ENCODE assay signal across 8 cellular contexts in genomic region chr12:1605129-1606020, GRCh38. TPM values are rescaled to one million over a fixed set of nuclear protein-coding genes. Genes with fewer than 3 reads are reported as not detected.
A peak's percentile ranks its signal among the peaks of the same experiment; 100 is the strongest.
DNase-seq lines count a peak whose midpoint lies in the region; ATAC-seq and TF ChIP-seq lines count a peak whose summit lies in the region.

No MANE protein-coding gene starts in this region.

- H3K27ac ChIP-seq in SK-N-SH (ENCODE audit: low read depth in 2 of 2, low read length in 1 of 2) = peak overlapping the region; percentile 64 to 92
- H3K27ac ChIP-seq in adrenal gland = peak overlapping the region; percentile 81 to 97 (median 92)
- H3K27ac ChIP-seq in osteoblast (ENCODE audit: low read depth, low read length) = peak overlapping the region; percentile 87

- no peaks in the 10 kb centered on the region for H3K9me2 ChIP-seq in SK-N-SH

- under 1% methylated on average over 20 of the region's 22 CpGs for WGBS in SK-N-SH (ENCODE audit: low lambda C conversion rate)
- 0 to 2% (median 1%) methylated on average over 19 to 22 of the region's 22 CpGs for WGBS in adrenal gland, 4 donors

- H3K79me2 ChIP-seq in SK-N-SH (ENCODE audit: insufficient read depth) (peaks cover 84% of the 10 kb centered on the region), osteoblast (ENCODE audit: insufficient read depth, low read length) (peaks cover 89% of the 10 kb centered on the region)

- TF ChIP-seq CTCF in SK-N-SH (IDR thresholded peaks at IDR 0.05) = peak; percentile 80
- peak; percentile 69 to 90 (median 84) for TF ChIP-seq CTCF in adrenal gland (IDR thresholded peaks at IDR 0.05)
- peak; percentile 85 for TF ChIP-seq CTCF in osteoblast (IDR thresholded peaks at IDR 0.05; ENCODE audit: extremely low read depth, low read depth, low read length)

- H3K4me2 ChIP-seq in SK-N-SH (peak overlapping the region; percentile 94), osteoblast (ENCODE audit: insufficient read depth, low read length) (peak overlapping the region; percentile 87)

- peak overlapping the region; percentile 56 for H3K9ac ChIP-seq in SK-N-SH

- H4K20me1 ChIP-seq in SK-N-SH (ENCODE audit: insufficient read depth) (peaks cover 6% of the 10 kb centered on the region; the same call in 1 of the 2 replicates), osteoblast (ENCODE audit: insufficient read depth, low read length) (peaks cover 14% of the 10 kb centered on the region)

- POLR2A ChIA-PET in SK-N-SH (lab: Yijun Ruan, JAX) = interaction anchor here (1.0 to 1.1 kb wide), 2 partner anchors 24 to 488 kb away, joined by 3 to 5 read pairs; partner anchors contain the start of gene WNT5B

- CTCF ChIA-PET in SK-N-SH (lab: Yijun Ruan, JAX) = interaction anchor here (0.6 to 2.8 kb wide), 22 partner anchors 9 to 656 kb away, joined by 3 to 37 read pairs (median 5); partner anchors contain the start of genes FBXL14, RAD52 and WNT5B

- no peaks in the 10 kb centered on the region for H3K9me3 ChIP-seq in MG63
- no peaks in the 10 kb centered on the region for H3K9me3 ChIP-seq in SK-N-SH
- H3K9me3 ChIP-seq in adrenal gland (replicated peaks in 1 of 3) = no peaks in the 10 kb centered on the region
- H3K9me3 ChIP-seq in osteoblast (ENCODE audit: low read depth, low read length) = no peaks in the 10 kb centered on the region

- H3K27me3 ChIP-seq in MG63 = no peaks in the 10 kb centered on the region
- H3K27me3 ChIP-seq in SK-N-SH (ENCODE audit: insufficient read depth) = no peaks in the 10 kb centered on the region
- no peaks in the 10 kb centered on the region for H3K27me3 ChIP-seq in adrenal gland
- H3K27me3 ChIP-seq in osteoblast (ENCODE audit: insufficient read depth, low read length) = no peaks in the 10 kb centered on the region

- peak; percentile 85 for DNase-seq in DMS 273 (lab: John Stamatoyannopoulos, UW; ENCODE audit: unreplicated experiment)
- peak; percentile 77 for DNase-seq in MG63
- DNase-seq in SK-N-SH = peak; percentile 79
- DNase-seq in adrenal gland = peak; percentile 80 to 92 (median 85)
- DNase-seq in cardiac septum (ENCODE audit: low spot score) = peak; percentile 86
- no peak for DNase-seq in osteoblast (ENCODE audit: insufficient read length, low spot score, missing footprints)

- peaks cover 9 to 33% of the 10 kb centered on the region in 2 experiments; a peak in 3 of 4 replicates for H3K4me1 ChIP-seq in SK-N-SH (ENCODE audit: control insufficient read depth in 1 of 2, insufficient read depth in 2 of 2, low read depth in 1 of 2, low read length in 1 of 2)
- peaks cover 8 to 21% of the 10 kb centered on the region in 2 donors for H3K4me1 ChIP-seq in adrenal gland (replicated peaks in 1 of 2)
- H3K4me1 ChIP-seq in osteoblast (ENCODE audit: insufficient read depth, low read length) = peaks cover 55% of the 10 kb centered on the region

- intact Hi-C loops in adrenal gland (cut with DNase I) = no loop called here
- intact Hi-C loops in cardiac septum (cut with DNase I) = no loop called here

- ATAC-seq in GM21717 (IDR thresholded peaks at IDR 0.05; ENCODE audit: unreplicated experiment) = peak; percentile 38
- no peak for ATAC-seq in HG02970 (IDR thresholded peaks at IDR 0.05; ENCODE audit: low FRiP score, unreplicated experiment)

- H2AFZ ChIP-seq in SK-N-SH (ENCODE audit: low read depth) (peak overlapping the region; percentile 44), osteoblast (ENCODE audit: low read length) (peak overlapping the region; percentile 13)

- H3F3A ChIP-seq in SK-N-SH (replicated peaks; ENCODE audit: insufficient read depth) = peaks cover 35% of the 10 kb centered on the region

- 0 out of 4 replicates have a peak, but pooled peaks of 1 of the 2 experiments have one; percentile 27 for TF ChIP-seq EP300 in SK-N-SH (IDR thresholded peaks at IDR 0.05; ENCODE audit: borderline replicate concordance in 1 of 2, low read depth in 1 of 2, low read length in 1 of 2)

- H3K4me3 ChIP-seq in MG63 (peak overlapping the region; percentile 12), SK-N-SH (ENCODE audit: low read depth in 2 of 2, low read length in 1 of 2) (peak overlapping the region; percentile 29 to 64), adrenal gland (peak overlapping the region in 3 of 4 donors; percentile 24 to 56 (median 54)), osteoblast (ENCODE audit: insufficient read depth, low read length) (peak overlapping the region; percentile 66)

- TF ChIP-seq POLR2A in adrenal gland (IDR thresholded peaks at IDR 0.05) = no peak

- H3K36me3 ChIP-seq in MG63 (peaks cover 47% of the 10 kb centered on the region), SK-N-SH (replicated peaks in 1 of 2; ENCODE audit: control insufficient read depth in 1 of 2, insufficient read depth in 2 of 2, low read length in 1 of 2) (no peaks in the 10 kb centered on the region), adrenal gland (replicated peaks in 1 of 2) (no peaks in the 10 kb centered on the region), osteoblast (ENCODE audit: insufficient read depth, low read length) (no peaks in the 10 kb centered on the region)

- TF ChIP-seq RAD21 in SK-N-SH (IDR thresholded peaks at IDR 0.05; ENCODE audit: low read length) = peak; percentile 87

TF ChIP-seq in SK-N-SH, 30 proteins besides CTCF, POLR2A, EP300 and RAD21:
- TF ChIP-seq SMC3 (IDR thresholded peaks at IDR 0.05; ENCODE audit: low read depth, low read length) (peak; percentile 70), CHD2 (IDR thresholded peaks at IDR 0.05; ENCODE audit: low read length, partially characterized antibody) (peak; percentile 36), PBX3 (IDR thresholded peaks at IDR 0.05) (no peak), RCOR1 (IDR thresholded peaks at IDR 0.05; ENCODE audit: low read length) (0 out of 2 replicates have a peak, but pooled peaks have one; percentile 16), TCF12 (IDR thresholded peaks at IDR 0.05) (no peak; the same call in 1 of the 2 replicates), YY1 (IDR thresholded peaks at IDR 0.05; ENCODE audit: low read depth) (no peak), GATA2 (CRISPR knock-in tag; IDR thresholded peaks at IDR 0.05) (peak; percentile 43; the same call in 1 of the 2 replicates), MXI1 (IDR thresholded peaks at IDR 0.05; ENCODE audit: low read depth, low read length) (0 out of 2 replicates have a peak, but pooled peaks have one; percentile 31)

RNA-seq across cellular contexts. Expression of gene FBXL14, which starts 11.0 kb away (rescaled TPM):
- total RNA-seq in MG63 (2014; rRNA removed; shearing (Covaris generic); ENCODE audit: low replicate concordance) = 9.1 and 11.9 TPM in 2 replicates
- polyA plus RNA-seq in SK-N-SH (2012; rRNA removed) (11.3 and 12.8 TPM in 2 replicates), adrenal gland (1 to 10 TPM; 1.2 to 3.5 (median 1.2) TPM)
- polyA plus RNA-seq in SK-N-SH (2012; cell fraction: cytosol; rRNA removed) = 4.3 and 9.3 TPM in 2 replicates
- polyA plus RNA-seq in SK-N-SH (2012; cell fraction: nucleus; rRNA removed) = 4.7 and 7.0 TPM in 2 replicates
- total RNA-seq in adrenal gland (10 to 100 TPM; 10.8 to 19.1 (median 13.0) TPM), cardiac septum (6.9 TPM), osteoblast (9.8 and 10.3 TPM in 2 replicates)

RNA-seq across cellular contexts. Expression of gene WNT5B, which starts 23.7 kb away (rescaled TPM):
- 208 and 341 TPM in 2 replicates for total RNA-seq in MG63 (2014; rRNA removed; shearing (Covaris generic); ENCODE audit: low replicate concordance)
- polyA plus RNA-seq in SK-N-SH (2012; rRNA removed) = 29.3 and 29.4 TPM in 2 replicates
- 16.5 and 26.4 TPM in 2 replicates for polyA plus RNA-seq in SK-N-SH (2012; cell fraction: cytosol; rRNA removed)
- polyA plus RNA-seq in SK-N-SH (2012; cell fraction: nucleus; rRNA removed) = 30.1 and 32.1 TPM in 2 replicates
- 10 to 100 TPM in 1 of 8 donors, 1 to 10 TPM in 6, under 1 TPM in 1; 0.97 to 11.1 (median 3.5) TPM for total RNA-seq in adrenal gland
- polyA plus RNA-seq in adrenal gland = 1 to 10 TPM in 2 of 3 donors, under 1 TPM in 1; 0.57 to 1.3 (median 1.2) TPM
- total RNA-seq in cardiac septum = 0.43 TPM
- 59.0 and 71.0 TPM in 2 replicates for total RNA-seq in osteoblast

Comparison
In these comparisons a context has a peak if more than half of its experiments do, and no peak if none do; other contexts are left out.
1. H3K4me3 ChIP-seq: peak in every context shown above with its lines; median percentile 66 in osteoblast; 54 in adrenal gland; 46 in SK-N-SH; 12 in MG63.